ENCODE assay signal across 26 cellular contexts in the genomic region with DNA sequence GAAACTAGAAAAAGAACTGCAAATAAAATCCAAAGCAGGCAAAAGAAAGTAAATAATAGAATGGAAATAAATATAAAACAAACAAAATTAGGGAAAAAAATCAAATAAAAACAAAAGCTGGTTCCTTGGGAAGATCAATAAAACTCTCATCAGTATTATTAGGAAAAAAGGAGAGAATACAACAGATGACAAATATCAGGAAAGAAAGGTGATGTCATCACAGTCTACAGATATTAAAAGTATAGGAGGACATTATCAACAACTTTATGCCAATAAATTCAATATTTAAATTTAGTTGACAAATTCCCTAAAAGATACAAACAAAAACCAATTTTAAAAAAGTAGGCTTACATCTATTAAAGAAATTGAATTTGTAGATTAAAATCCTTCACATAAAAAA.
"Had no signal": no experiment of that assay in that cellular context is flagged by ENCODE, and none has a peak within 500 bp of the region (broad histone marks: within the 10 kb centered on the region; RNA-seq: fewer than 3 reads in every experiment).

No MANE protein-coding gene starts in this region.

- DNase-seq: heart right ventricle; kidney glomerular epithelial cell; left colon; left lung; lower lobe of right lung; mammary epithelial cell; mesenchymal stem cell; naive thymus-derived CD8-positive, alpha-beta T cell; psoas muscle; stimulated activated CD4-positive, alpha-beta T cell treated with anti-CD3 and anti-CD28 coated beads, Interleukin-12 subunit alpha, Interleukin-12 subunit beta, amount 100 ng/mL, for 4 hours; stimulated activated CD4-positive, alpha-beta T cell treated with anti-CD3 and anti-CD28 coated beads, Interleukin-15, amount 100 ng/mL, for 24 hours; stimulated activated CD4-positive, alpha-beta T cell treated with anti-CD3 and anti-CD28 coated beads, Interleukin-2, amount 100 ng/mL, for 24 hours; stimulated activated CD4-positive, alpha-beta T cell treated with anti-CD3 and anti-CD28 coated beads, Interleukin-4, amount 100 ng/mL, for 1 hour; stimulated activated naive B cell treated with anti-CD40 and anti-IgM and Interleukin-4, amounts not matched to agents 10 μg/mL and 1 μg/mL and 100 μg/mL, for 72 hours; stimulated activated naive CD8-positive, alpha-beta T cell treated with anti-CD3 and anti-CD28 coated beads, Interleukin-15, Interleukin-2, amounts not matched to agents 100 U/mL and 50 U/mL, for 24 hours; stomach; testis; thyroid gland; transverse colon; upper lobe of left lung had no signal

- H3K4me3 ChIP-seq: heart right ventricle, hepatocyte, left lung, lower lobe of right lung, psoas muscle, skin epidermis, stomach, testis, thyroid gland, transverse colon, upper lobe of left lung, vagina had no signal

- H3K27ac Mint-ChIP-seq: stimulated activated naive B cell treated with anti-CD40 and anti-IgM and Interleukin-4, amounts not matched to agents 10 μg/mL and 1 μg/mL and 100 μg/mL, for 72 hours had no signal

- H3K9me3 ChIP-seq: testis, thyroid gland had no signal

- H3K27me3 ChIP-seq: heart right ventricle, hepatocyte, left lung, stomach, testis, thyroid gland, transverse colon, upper lobe of left lung, vagina had no signal

- H3K4me1 ChIP-seq: left lung, lower lobe of right lung, parathyroid adenoma, psoas muscle, stomach, testis, thyroid gland, transverse colon, upper lobe of left lung, vagina had no signal

- H3K27ac ChIP-seq: heart right ventricle, hepatocyte, left lung, lower lobe of right lung, parathyroid adenoma, psoas muscle, skin epidermis, stomach, testis, thyroid gland, transverse colon, upper lobe of left lung, vagina had no signal

- FAIRE-seq: keratinocyte had no signal

- ATAC-seq: heart right ventricle; left colon; left lung; lower lobe of right lung; naive thymus-derived CD8-positive, alpha-beta T cell; psoas muscle; sciatic nerve; stimulated activated naive B cell treated with anti-CD40 and anti-IgM and Interleukin-4, amounts not matched to agents 10 μg/mL and 1 μg/mL and 100 μg/mL, for 72 hours; stimulated activated naive CD8-positive, alpha-beta T cell treated with anti-CD3 and anti-CD28 coated beads, Interleukin-15, Interleukin-2, amounts not matched to agents 100 U/mL and 50 U/mL, for 24 hours had no signal

- H3K36me3 ChIP-seq: heart right ventricle, left lung, lower lobe of right lung, stomach, thyroid gland, transverse colon, upper lobe of left lung, vagina had no signal

- H3K27me3 Mint-ChIP-seq: naive thymus-derived CD8-positive, alpha-beta T cell; stimulated activated naive B cell treated with anti-CD40 and anti-IgM and Interleukin-4, amounts not matched to agents 10 μg/mL and 1 μg/mL and 100 μg/mL, for 72 hours had no signal

- H3K4me3 Mint-ChIP-seq: stimulated activated naive B cell treated with anti-CD40 and anti-IgM and Interleukin-4, amounts not matched to agents 10 μg/mL and 1 μg/mL and 100 μg/mL, for 72 hours had no signal
